In genomic region chr4:182938213-182938645, GRCh38 we compare ENCODE assay signal across 8 cellular contexts. TPM values are rescaled to one million over a fixed set of nuclear protein-coding genes. Genes with fewer than 3 reads are reported as not detected.
DNase-seq lines count a peak whose midpoint lies in the region; ATAC-seq and TF ChIP-seq lines count a peak whose summit lies in the region.

No MANE protein-coding gene starts in this region.

- peaks cover 17% of the 10 kb centered on the region for H3K27me3 ChIP-seq in WERI-Rb-1 (ENCODE audit: insufficient read depth, low read depth, severe bottlenecking)
- no peaks in the 10 kb centered on the region for H3K27me3 ChIP-seq in breast epithelium

- no peaks in the 10 kb centered on the region for H3K36me3 ChIP-seq in WERI-Rb-1
- H3K36me3 ChIP-seq in breast epithelium = no peaks in the 10 kb centered on the region

- no peak for TF ChIP-seq POLR2A in breast epithelium (IDR thresholded peaks at IDR 0.05)

- peak; percentile 95 for TF ChIP-seq CTCF in 22Rv1 (IDR thresholded peaks at IDR 0.05)
- TF ChIP-seq CTCF in GM13976 (IDR thresholded peaks at IDR 0.05; ENCODE audit: borderline replicate concordance, control extremely low read depth, extremely low read depth, insufficient read depth, missing control alignments) = peak; percentile 94
- TF ChIP-seq CTCF in WERI-Rb-1 (IDR thresholded peaks at IDR 0.05; ENCODE audit: low read depth, low read length) = peak; percentile 99
- peak; percentile 50 to 87 (median 59) for TF ChIP-seq CTCF in breast epithelium (IDR thresholded peaks at IDR 0.05)

- H3K4me3 ChIP-seq in WERI-Rb-1 (ENCODE audit: low read depth, low read length) = no peak overlapping the region
- no peak overlapping the region for H3K4me3 ChIP-seq in breast epithelium

- H3K4me1 ChIP-seq in breast epithelium = no peaks in the 10 kb centered on the region

- H3K27ac ChIP-seq in 22Rv1 (no peak overlapping the region), WERI-Rb-1 (no peak overlapping the region), breast epithelium (no peak overlapping the region)

- DNase-seq in GM13976 (ENCODE audit: low spot score) (peak; percentile 80), NCI-H1694 (lab: John Stamatoyannopoulos, UW) (peak; percentile 22), WERI-Rb-1 (peak; percentile 86), breast epithelium (ENCODE audit: low spot score in 2 of 2) (peak in 1 of 2 donors; percentile 76), kidney tubule cell (ENCODE audit: low spot score) (peak; percentile 77)
- peak; percentile 65 for DNase-seq in stimulated activated CD4-positive, alpha-beta T cell treated with anti-CD3 and anti-CD28 coated beads, Interleukin-4, amount 100 ng/mL, for 1 hour

- H3K9me3 ChIP-seq in WERI-Rb-1 (ENCODE audit: severe bottlenecking) (no peaks in the 10 kb centered on the region), breast epithelium (no peaks in the 10 kb centered on the region)

- in situ Hi-C loops in GM13976 (cut with MboI; ENCODE audit: low sequenced_read_pairs, unreplicated experiment) = loop anchor here (10.0 kb wide), 1 partner anchor 317 kb away; no protein-coding TSS in a partner anchor

- intact Hi-C loops in breast epithelium (cut with DNase I; ENCODE audit: low total_unique reads) = loop anchor here (10.0 kb wide), 1 partner anchor 317 kb away; no protein-coding TSS in a partner anchor

- ATAC-seq in HG02763 (IDR thresholded peaks at IDR 0.05; ENCODE audit: unreplicated experiment) = peak; percentile 96

RNA-seq across cellular contexts. Expression of gene DCTD, which starts 21.0 kb away (rescaled TPM):
- 10 to 100 TPM; 46.0 to 75.2 (median 48.2) TPM for total RNA-seq in breast epithelium
